Comparison of ENCODE assay signal across 16 cellular contexts in genomic region chr17:45032150-45032493, GRCh38. TPM values are rescaled to one million over a fixed set of nuclear protein-coding genes. Genes with fewer than 3 reads are reported as not detected.
DNase-seq lines count a peak whose midpoint lies in the region; ATAC-seq and TF ChIP-seq lines count a peak whose summit lies in the region.
"Had no signal": no experiment of that assay in that cellular context is flagged by ENCODE, and none has a peak within 500 bp of the region (broad histone marks: within the 10 kb centered on the region; RNA-seq: fewer than 3 reads in every experiment).

No MANE protein-coding gene starts in this region.

- H3K4me1 ChIP-seq in BE2C (peaks cover 30% of the 10 kb centered on the region), IMR-90 (ENCODE audit: control insufficient read depth, insufficient read depth, low read length) (peaks cover 17% of the 10 kb centered on the region; the same call in 1 of the 2 replicates), neural progenitor cell (no peaks in the 10 kb centered on the region)

- H3K9me1 ChIP-seq in IMR-90 (ENCODE audit: insufficient read depth, low read length), result peaks cover 6% of the 10 kb centered on the region; the same call in 1 of the 2 replicates

- no peaks in the 10 kb centered on the region for H3F3A ChIP-seq in neural progenitor cell (ENCODE audit: low read depth)

- peaks cover 11% of the 10 kb centered on the region; the same call in 1 of the 2 replicates for H4K20me1 ChIP-seq in IMR-90 (ENCODE audit: insufficient read depth, low read length)
- H4K20me1 ChIP-seq in neural progenitor cell (ENCODE audit: low read depth), result peaks cover 8% of the 10 kb centered on the region

- peak overlapping the region; percentile 21; the same call in 1 of the 3 replicates for H2BK15ac ChIP-seq in IMR-90 (ENCODE audit: low read depth, low read length)

- H3K56ac ChIP-seq in IMR-90 (ENCODE audit: extremely low read depth, insufficient read depth, low read length), result no peak overlapping the region

- DNase-seq in BE2C (peak; percentile 66), IMR-90 (no peak), endothelial cell (ENCODE audit: low spot score) (no peak), neural progenitor cell (ENCODE audit: low spot score) (no peak), T-helper 17 cell (no peak)
- no peak for DNase-seq in activated CD8-positive, alpha-beta memory T cell treated with anti-CD3 and anti-CD28 coated beads, Interleukin-2, amount 10 ng/mL, durations not matched to agents 7 days and 5 days
- DNase-seq: CD4-positive, alpha-beta T cell; H7; NCI-H1436; NCI-H2029; NCI-H2171; NCI-H446; NCI-H69; SHP77 had no signal

- H3K9me3 ChIP-seq in BE2C, result no peaks in the 10 kb centered on the region
- no peaks in the 10 kb centered on the region for H3K9me3 ChIP-seq in IMR-90 (ENCODE audit: control insufficient read depth, insufficient read depth, low read length)
- H3K9me3 ChIP-seq in neural progenitor cell (ENCODE audit: low read depth), result no peaks in the 10 kb centered on the region
- no peaks in the 10 kb centered on the region for H3K9me3 ChIP-seq in T-helper 17 cell (ENCODE audit: control insufficient read depth, low read length, poor library complexity, severe bottlenecking)

- ATAC-seq in IMR-90 (ENCODE audit: low read depth) (peak; percentile 39), T-helper 17 cell (no peak), GM21447 (IDR thresholded peaks at IDR 0.05; ENCODE audit: unreplicated experiment) (no peak)
- no peak for ATAC-seq in activated CD8-positive, alpha-beta memory T cell treated with anti-CD3 and anti-CD28 coated beads, Interleukin-2, amount 10 ng/mL, durations not matched to agents 7 days and 5 days

- POLR2A ChIA-PET in IMR-90 (lab: Charles Lee; ENCODE audit: unreplicated experiment), result no interaction called here

- no peak overlapping the region for H2BK5ac ChIP-seq in IMR-90 (ENCODE audit: low read depth, low read length, poor library complexity, severe bottlenecking)

- peak overlapping the region; percentile 76 for H3K4me3 Mint-ChIP-seq in endothelial cell (ENCODE audit: unreplicated experiment)
- peak overlapping the region; percentile 48 for H3K4me3 Mint-ChIP-seq in neural progenitor cell
- no peak overlapping the region for H3K4me3 Mint-ChIP-seq in T-helper 17 cell
- no peak overlapping the region for H3K4me3 Mint-ChIP-seq in activated CD8-positive, alpha-beta memory T cell treated with anti-CD3 and anti-CD28 coated beads, Interleukin-2, amount 10 ng/mL, durations not matched to agents 7 days and 5 days
- H3K4me3 Mint-ChIP-seq: CD4-positive, alpha-beta T cell had no signal

- peaks cover 16% of the 10 kb centered on the region for H3K36me3 Mint-ChIP-seq in endothelial cell (ENCODE audit: low read depth, unreplicated experiment)
- peaks cover 23% of the 10 kb centered on the region for H3K36me3 Mint-ChIP-seq in neural progenitor cell
- H3K36me3 Mint-ChIP-seq in T-helper 17 cell (ENCODE audit: low read depth), result peaks cover 4% of the 10 kb centered on the region
- H3K36me3 Mint-ChIP-seq in activated CD8-positive, alpha-beta memory T cell treated with anti-CD3 and anti-CD28 coated beads, Interleukin-2, amount 10 ng/mL, durations not matched to agents 7 days and 5 days, result peaks cover 19% of the 10 kb centered on the region

- H4K5ac ChIP-seq in IMR-90 (ENCODE audit: low read depth, low read length), result no peak overlapping the region; the same call in 1 of the 2 replicates

- H3K79me2 ChIP-seq in neural progenitor cell (ENCODE audit: low read depth), result peaks cover 6% of the 10 kb centered on the region

- peaks cover 29% of the 10 kb centered on the region for H3K4me1 Mint-ChIP-seq in endothelial cell (ENCODE audit: unreplicated experiment)
- no peaks in the 10 kb centered on the region for H3K4me1 Mint-ChIP-seq in neural progenitor cell
- peaks cover 5% of the 10 kb centered on the region for H3K4me1 Mint-ChIP-seq in T-helper 17 cell
- peaks cover 24% of the 10 kb centered on the region for H3K4me1 Mint-ChIP-seq in activated CD8-positive, alpha-beta memory T cell treated with anti-CD3 and anti-CD28 coated beads, Interleukin-2, amount 10 ng/mL, durations not matched to agents 7 days and 5 days

- H3K36me3 ChIP-seq in BE2C (peaks cover 21% of the 10 kb centered on the region), IMR-90 (ENCODE audit: control insufficient read depth, insufficient read depth, low read length) (peaks cover 46% of the 10 kb centered on the region), neural progenitor cell (no peaks in the 10 kb centered on the region)

- H3K4me3 ChIP-seq in BE2C (ENCODE audit: low read depth, low read length) (peak overlapping the region; percentile 10; the same call in 1 of the 2 replicates), IMR-90 (ENCODE audit: insufficient read depth, low read depth, low read length) (no peak overlapping the region), neural progenitor cell (no peak overlapping the region)

- no peak for TF ChIP-seq POLR2A in IMR-90 (IDR thresholded peaks at IDR 0.05; ENCODE audit: low read depth, low read length)

- peak overlapping the region; percentile 11; the same call in 1 of the 2 replicates for H3K4ac ChIP-seq in IMR-90 (ENCODE audit: low read depth, low read length)

- peak overlapping the region; percentile 56; the same call in 1 of the 2 replicates for H3K27ac ChIP-seq in IMR-90 (ENCODE audit: insufficient read depth, low read length)
- H3K27ac ChIP-seq in neural progenitor cell, result no peak overlapping the region
- H3K27ac ChIP-seq: KMS-11 had no signal

- no peak overlapping the region for H3K23ac ChIP-seq in IMR-90 (ENCODE audit: low read depth, low read length)

- H2AK5ac ChIP-seq in IMR-90 (ENCODE audit: low read depth, low read length), result peak overlapping the region; percentile 17; the same call in 1 of the 2 replicates

- in situ Hi-C loops in IMR-90 (cut with MboI; ENCODE audit: low sequenced_read_pairs), result no loop called here

- H3K27ac Mint-ChIP-seq in endothelial cell (ENCODE audit: unreplicated experiment) (peak overlapping the region; percentile 83), neural progenitor cell (no peak overlapping the region), T-helper 17 cell (no peak overlapping the region)
- H3K27ac Mint-ChIP-seq in activated CD8-positive, alpha-beta memory T cell treated with anti-CD3 and anti-CD28 coated beads, Interleukin-2, amount 10 ng/mL, durations not matched to agents 7 days and 5 days, result no peak overlapping the region
- H3K27ac Mint-ChIP-seq: CD4-positive, alpha-beta T cell had no signal

- 61% methylated on average over 4 of the region's 8 CpGs; no CpG with 5 or more reads in 1 of the 2 experiments for WGBS in IMR-90 (ENCODE audit: extremely low coverage in 2 of 2, insufficient read length in 1 of 2), 2 experiments

- peaks cover 9 to 28% of the 10 kb centered on the region in 2 experiments; a peak in 3 of 4 replicates for H3K79me1 ChIP-seq in IMR-90 (ENCODE audit: low read depth in 1 of 2, low read length in 2 of 2)

- H3K4me2 ChIP-seq in IMR-90 (ENCODE audit: low read depth, low read length) (peak overlapping the region; percentile 25; the same call in 1 of the 2 replicates), neural progenitor cell (no peak overlapping the region)
- H3K4me2 ChIP-seq: KMS-11 had no signal

- no peaks in the 10 kb centered on the region for H3K9me3 Mint-ChIP-seq in endothelial cell (ENCODE audit: unreplicated experiment)
- no peaks in the 10 kb centered on the region for H3K9me3 Mint-ChIP-seq in neural progenitor cell
- H3K9me3 Mint-ChIP-seq in activated CD8-positive, alpha-beta memory T cell treated with anti-CD3 and anti-CD28 coated beads, Interleukin-2, amount 10 ng/mL, durations not matched to agents 7 days and 5 days (ENCODE audit: low read depth), result no peaks in the 10 kb centered on the region
- H3K9me3 Mint-ChIP-seq: CD4-positive, alpha-beta T cell had no signal

- no TSS peak for BruUV-seq in IMR-90 (replicated peaks; lab: Mats Ljungman, UMichigan)

- no peaks in the 10 kb centered on the region for H3K27me3 ChIP-seq in BE2C
- no peaks in the 10 kb centered on the region for H3K27me3 ChIP-seq in IMR-90 (ENCODE audit: control insufficient read depth, insufficient read depth, low read length)
- no peaks in the 10 kb centered on the region for H3K27me3 ChIP-seq in neural progenitor cell

- no peak overlapping the region; the same call in 1 of the 2 replicates for H4K91ac ChIP-seq in IMR-90 (ENCODE audit: insufficient read depth, low read depth, low read length)

- H3K18ac ChIP-seq in IMR-90 (ENCODE audit: low read depth, low read length), result peak overlapping the region; percentile 27; the same call in 1 of the 2 replicates

- CTCF ChIA-PET in IMR-90 (lab: Yijun Ruan, JAX), result interaction anchor here (0.6 kb wide), 1 partner anchor 29 kb away, joined by 3 read pairs; the partner anchor contains the start of gene NMT1
- CTCF ChIA-PET in activated CD8-positive, alpha-beta memory T cell treated with anti-CD3 and anti-CD28 coated beads, Interleukin-2, amount 10 ng/mL, durations not matched to agents 7 days and 5 days (lab: Charles Lee), result interaction anchor here (0.8 to 1.2 kb wide), 2 partner anchors 10 to 103 kb away, joined by 3 to 9 read pairs; partner anchors contain the start of gene ACBD4

- H2BK120ac ChIP-seq in IMR-90 (ENCODE audit: low read depth, low read length), result no peak overlapping the region; the same call in 1 of the 2 replicates

- peak overlapping the region; percentile 44 for H2AK9ac ChIP-seq in IMR-90 (replicated peaks; ENCODE audit: low read depth, low read length, poor library complexity)

- dilution Hi-C loops in IMR-90 (cut with HindIII; ENCODE audit: low sequenced_read_pairs, unreplicated experiment), result no loop called here

- H2AFZ ChIP-seq in IMR-90 (replicated peaks; ENCODE audit: low read length, poor library complexity) (peak overlapping the region; percentile 51), neural progenitor cell (replicated peaks) (no peak overlapping the region)

- H3K9ac ChIP-seq in IMR-90 (ENCODE audit: low read depth, low read length) (no peak overlapping the region; the same call in 1 of the 2 replicates), neural progenitor cell (no peak overlapping the region)
- H3K9ac ChIP-seq: KMS-11 had no signal

- intact Hi-C loops in IMR-90 (cut with micrococcal nuclease), result no loop called here

- TF ChIP-seq RAD21 in IMR-90 (IDR thresholded peaks at IDR 0.05; ENCODE audit: low read length), result no peak

- H2BK20ac ChIP-seq in IMR-90 (ENCODE audit: low read depth, low read length), result peak overlapping the region; percentile 44; the same call in 1 of the 2 replicates

- no peak for TF ChIP-seq CTCF in BE2C (IDR thresholded peaks at IDR 0.05; ENCODE audit: low read depth, low read length)
- no peak for TF ChIP-seq CTCF in IMR-90 (conservative IDR thresholded peaks at IDR 0.05; ENCODE audit: low read depth, low read length)
- TF ChIP-seq CTCF in endothelial cell (IDR thresholded peaks at IDR 0.05; ENCODE audit: unreplicated experiment), result no peak
- TF ChIP-seq CTCF in neural progenitor cell (IDR thresholded peaks at IDR 0.05), result no peak

- peak overlapping the region in 1 of 2 experiments; percentile 0; a peak in 1 of 4 replicates for H4K8ac ChIP-seq in IMR-90 (ENCODE audit: low read depth in 2 of 2, low read length in 2 of 2)

- H3K27me3 Mint-ChIP-seq in endothelial cell (ENCODE audit: unreplicated experiment) (peaks cover 10% of the 10 kb centered on the region), neural progenitor cell (ENCODE audit: insufficient read depth, low read depth) (no peaks in the 10 kb centered on the region), T-helper 17 cell (no peaks in the 10 kb centered on the region)
- H3K27me3 Mint-ChIP-seq in activated CD8-positive, alpha-beta memory T cell treated with anti-CD3 and anti-CD28 coated beads, Interleukin-2, amount 10 ng/mL, durations not matched to agents 7 days and 5 days, result no peaks in the 10 kb centered on the region
- H3K27me3 Mint-ChIP-seq: CD4-positive, alpha-beta T cell had no signal

- no peak overlapping the region for H3K14ac ChIP-seq in IMR-90 (replicated peaks; ENCODE audit: low read depth, low read length)

RNA-seq across cellular contexts. Expression of gene DCAKD, which starts 19.3 kb away (rescaled TPM):
- 42.5 TPM for polyA plus RNA-seq in BE2C (2012; ENCODE audit: insufficient read depth, insufficient read length, low read depth)
- total RNA-seq in IMR-90 (2012; rRNA removed), result 42.5 and 47.9 TPM in 2 replicates
- polyA plus RNA-seq in IMR-90 (2012; rRNA removed), result 31.3 and 32.3 TPM in 2 replicates
- polyA plus RNA-seq in IMR-90 (2012; cell fraction: cytosol; rRNA removed), result 24.2 and 46.9 TPM in 2 replicates
- polyA plus RNA-seq in IMR-90 (2012; cell fraction: nucleus; rRNA removed; ENCODE audit: low replicate concordance), result 30.5 and 63.2 TPM in 2 replicates
- total RNA-seq in endothelial cell (ENCODE audit: unreplicated experiment), result 29.2 TPM
- total RNA-seq in neural progenitor cell (ENCODE audit: low replicate concordance), result 31.4 and 91.5 TPM in 2 replicates
- total RNA-seq in T-helper 17 cell, result 10 to 100 TPM; 13.5 to 20.3 TPM
- total RNA-seq in activated CD8-positive, alpha-beta memory T cell treated with anti-CD3 and anti-CD28 coated beads, Interleukin-2, amount 10 ng/mL, durations not matched to agents 7 days and 5 days, result 10 to 100 TPM; 29.4 to 34.3 TPM

RNA-seq across cellular contexts. Expression of gene NMT1, which starts 29.0 kb away (rescaled TPM):
- polyA plus RNA-seq in BE2C (2012; ENCODE audit: insufficient read depth, insufficient read length, low read depth), result 327 TPM
- total RNA-seq in IMR-90 (2012; rRNA removed), result 57.5 and 60.6 TPM in 2 replicates
- polyA plus RNA-seq in IMR-90 (2012; rRNA removed), result 36.0 and 38.0 TPM in 2 replicates
- polyA plus RNA-seq in IMR-90 (2012; cell fraction: cytosol; rRNA removed), result 21.3 and 29.7 TPM in 2 replicates
- 26.3 and 44.4 TPM in 2 replicates for polyA plus RNA-seq in IMR-90 (2012; cell fraction: nucleus; rRNA removed; ENCODE audit: low replicate concordance)
- 85.8 TPM for total RNA-seq in endothelial cell (ENCODE audit: unreplicated experiment)
- 95.0 and 101 TPM in 2 replicates for total RNA-seq in neural progenitor cell (ENCODE audit: low replicate concordance)
- 10 to 100 TPM; 78.2 to 85.9 TPM for total RNA-seq in T-helper 17 cell
- total RNA-seq in activated CD8-positive, alpha-beta memory T cell treated with anti-CD3 and anti-CD28 coated beads, Interleukin-2, amount 10 ng/mL, durations not matched to agents 7 days and 5 days, result 100 to 1,000 TPM; 136 to 148 TPM

Comparison
In these comparisons a context has a peak if more than half of its experiments do, and no peak if none do; other contexts are left out.
1. H3K4me3 Mint-ChIP-seq: peak in endothelial cell (single experiment) and neural progenitor cell (single experiment); none in T-helper 17 cell (single experiment) and activated CD8-positive, alpha-beta memory T cell treated with anti-CD3 and anti-CD28 coated beads, Interleukin-2, amount 10 ng/mL, durations not matched to agents 7 days and 5 days (single experiment).